In the genomic region with DNA sequence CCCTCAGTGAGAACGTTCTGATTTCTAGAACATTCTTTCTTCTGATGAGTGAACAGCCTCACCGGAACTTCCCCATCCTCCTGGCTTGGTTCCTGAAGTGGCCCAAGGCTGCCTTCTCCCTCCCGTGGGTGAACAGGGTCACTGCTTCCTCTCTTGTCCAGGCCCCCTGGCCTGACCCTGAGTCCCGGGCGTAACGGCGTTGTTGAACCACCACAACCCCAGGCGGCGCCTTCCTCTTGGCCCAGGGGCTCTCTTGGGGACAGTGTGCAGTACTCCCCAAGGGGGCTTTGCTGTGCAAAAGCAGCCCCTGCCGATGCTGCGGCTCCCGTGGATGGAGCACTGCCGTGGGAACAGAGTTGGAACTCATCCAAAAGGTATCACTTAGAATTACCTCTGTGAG, we compare ENCODE assay signal across 15 cellular contexts.
DNase-seq lines count a peak whose midpoint lies in the region; ATAC-seq and TF ChIP-seq lines count a peak whose summit lies in the region.
"Had no signal": no experiment of that assay in that cellular context is flagged by ENCODE, and none has a peak within 500 bp of the region (broad histone marks: within the 10 kb centered on the region; RNA-seq: fewer than 3 reads in every experiment).

No MANE protein-coding gene starts in this region.

- H3K9me3 Mint-ChIP-seq in stimulated activated naive B cell treated with anti-CD40 and anti-IgM and Interleukin-4, amounts not matched to agents 10 μg/mL and 1 μg/mL and 100 μg/mL, for 72 hours, result no peaks in the 10 kb centered on the region
- H3K9me3 Mint-ChIP-seq: endodermal cell; natural killer cell treated with Interleukin-12 subunit alpha and Interleukin-12 subunit beta and Interleukin-15 and Interleukin-18, amount 100 ng/mL, for 72 hours had no signal

- intact Hi-C loops in heart left ventricle (cut with DNase I), result no loop called here

- H3K4me1 Mint-ChIP-seq in stimulated activated naive B cell treated with anti-CD40 and anti-IgM and Interleukin-4, amounts not matched to agents 10 μg/mL and 1 μg/mL and 100 μg/mL, for 72 hours, result no peaks in the 10 kb centered on the region
- H3K4me1 Mint-ChIP-seq: endodermal cell had no signal

- no peaks in the 10 kb centered on the region for H3K9me3 ChIP-seq in SK-N-MC (ENCODE audit: low read depth, low read length)
- H3K9me3 ChIP-seq in heart left ventricle, result no peaks in the 10 kb centered on the region

- peaks cover 0 to 14% of the 10 kb centered on the region in 2 donors for H3K27me3 Mint-ChIP-seq in stimulated activated naive B cell treated with anti-CD40 and anti-IgM and Interleukin-4, amounts not matched to agents 10 μg/mL and 1 μg/mL and 100 μg/mL, for 72 hours
- H3K27me3 Mint-ChIP-seq: natural killer cell treated with Interleukin-12 subunit alpha and Interleukin-12 subunit beta and Interleukin-15 and Interleukin-18, amount 100 ng/mL, for 72 hours had no signal

- H3K27ac ChIP-seq in SK-N-MC, result no peak overlapping the region
- H3K27ac ChIP-seq in heart left ventricle, result peak overlapping the region in 11 of 12 donors; percentile 5 to 82 (median 63)

- TF ChIP-seq POLR2A in heart left ventricle (IDR thresholded peaks at IDR 0.05), result no peak

- H3K27ac Mint-ChIP-seq in stimulated activated naive B cell treated with anti-CD40 and anti-IgM and Interleukin-4, amounts not matched to agents 10 μg/mL and 1 μg/mL and 100 μg/mL, for 72 hours, result no peak overlapping the region
- H3K27ac Mint-ChIP-seq: endodermal cell; natural killer cell treated with Interleukin-12 subunit alpha and Interleukin-12 subunit beta and Interleukin-15 and Interleukin-18, amount 100 ng/mL, for 72 hours had no signal

- peaks cover 0 to 6% (median 0%) of the 10 kb centered on the region in 12 donors for H3K4me1 ChIP-seq in heart left ventricle

- H3K4me3 ChIP-seq in SK-N-MC (peak overlapping the region; percentile 75), heart left ventricle (peak overlapping the region in 9 of 12 donors; percentile 9 to 57 (median 46))

- WGBS in heart left ventricle, 4 donors, result 54 to 77% (median 67%) methylated on average over 13 of the region's 13 CpGs

- ATAC-seq in heart left ventricle, result peak in 3 of 4 donors; percentile 11 to 44 (median 23)
- ATAC-seq in stimulated activated naive B cell treated with anti-CD40 and anti-IgM and Interleukin-4, amounts not matched to agents 10 μg/mL and 1 μg/mL and 100 μg/mL, for 72 hours (replicated peaks), result peak in 1 of 2 donors; percentile 6

- H3K36me3 ChIP-seq in SK-N-MC (ENCODE audit: insufficient read depth, low read length), result no peaks in the 10 kb centered on the region
- H3K36me3 ChIP-seq in heart left ventricle, result no peaks in the 10 kb centered on the region

- H3K9ac ChIP-seq in SK-N-MC (ENCODE audit: insufficient read length), result peak overlapping the region; percentile 67

- TF ChIP-seq CTCF in heart left ventricle (IDR thresholded peaks at IDR 0.05) (no peak), GM20000 (IDR thresholded peaks at IDR 0.05; ENCODE audit: extremely low read depth, missing control alignments) (no peak)

- H3K27me3 ChIP-seq in heart left ventricle, result no peaks in the 10 kb centered on the region

- DNase-seq in SKM-1 treated with dmso at 0.1 percent for 144 hours (lab: John Stamatoyannopoulos, UW; ENCODE audit: unreplicated experiment) (peak; percentile 62), SKM-1 (lab: John Stamatoyannopoulos, UW; ENCODE audit: unreplicated experiment) (no peak), SK-N-MC (ENCODE audit: low read depth, low spot score) (no peak), heart left ventricle (peak in 1 of 5 donors; percentile 40), GM20000 (ENCODE audit: low spot score) (no peak), DMS79 (lab: John Stamatoyannopoulos, UW) (no peak)
- no peak for DNase-seq in stimulated activated naive B cell treated with anti-CD40 and anti-IgM and Interleukin-4, amounts not matched to agents 10 μg/mL and 1 μg/mL and 100 μg/mL, for 72 hours
- no peak for DNase-seq in activated effector memory CD4-positive, alpha-beta T cell treated with anti-CD3 and anti-CD28 coated beads, Interleukin-2, amount 50 U/mL, for 16 hours
- DNase-seq: activated CD4-positive, alpha-beta T cell treated with anti-CD3 and anti-CD28 coated beads, Interleukin-2, amount 50 U/mL, for 4 hours; activated naive CD4-positive, alpha-beta T cell; COR-L47; kidney; NCI-H226 had no signal

- H3K4me3 Mint-ChIP-seq in stimulated activated naive B cell treated with anti-CD40 and anti-IgM and Interleukin-4, amounts not matched to agents 10 μg/mL and 1 μg/mL and 100 μg/mL, for 72 hours, result peak overlapping the region; percentile 47 to 56
- H3K4me3 Mint-ChIP-seq: endodermal cell; natural killer cell treated with Interleukin-12 subunit alpha and Interleukin-12 subunit beta and Interleukin-15 and Interleukin-18, amount 100 ng/mL, for 72 hours had no signal

- no peaks in the 10 kb centered on the region for H3K36me3 Mint-ChIP-seq in stimulated activated naive B cell treated with anti-CD40 and anti-IgM and Interleukin-4, amounts not matched to agents 10 μg/mL and 1 μg/mL and 100 μg/mL, for 72 hours
- H3K36me3 Mint-ChIP-seq: natural killer cell treated with Interleukin-12 subunit alpha and Interleukin-12 subunit beta and Interleukin-15 and Interleukin-18, amount 100 ng/mL, for 72 hours had no signal
